9 cellular contexts compared by ENCODE assay signal in the genomic region with DNA sequence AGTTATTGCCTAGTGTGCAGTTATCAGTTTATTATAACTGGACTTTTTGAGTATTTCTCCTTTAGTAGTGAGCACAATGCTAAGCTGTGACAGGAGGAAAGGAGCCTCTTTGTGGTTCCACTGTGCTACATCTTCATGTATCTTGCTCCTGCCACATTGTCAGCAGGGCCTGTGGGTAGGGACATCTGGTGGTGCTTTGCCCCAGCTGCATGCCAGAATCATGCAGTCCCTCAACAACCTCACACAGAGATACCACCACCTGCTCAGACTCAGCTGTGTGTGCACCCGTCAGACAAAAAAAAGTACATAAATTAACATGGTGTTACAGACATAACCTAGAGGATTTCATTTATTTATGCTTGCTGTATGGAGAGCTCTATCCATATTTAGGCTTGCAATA. TPM values are rescaled to one million over a fixed set of nuclear protein-coding genes. Genes with fewer than 3 reads are reported as not detected.
DNase-seq lines count a peak whose midpoint lies in the region; ATAC-seq, FAIRE-seq and TF ChIP-seq lines count a peak whose summit lies in the region.
"Had no signal": no experiment of that assay in that cellular context is flagged by ENCODE, and none has a peak within 500 bp of the region (broad histone marks: within the 10 kb centered on the region; RNA-seq: fewer than 3 reads in every experiment).

No MANE protein-coding gene starts in this region.

- H3K4me3 ChIP-seq in AG09309 (ENCODE audit: control insufficient read depth, low read depth, low read length) = no peak overlapping the region
- H3K4me3 ChIP-seq in fibroblast of lung (replicated peaks in 1 of 4; ENCODE audit: control extremely low read depth in 1 of 4, insufficient read depth in 1 of 4, low read depth in 3 of 4, low read length in 4 of 4) = no peak overlapping the region
- H3K4me3 ChIP-seq: dorsolateral prefrontal cortex had no signal

- no peak for FAIRE-seq in GM19239 (lab: Jason Lieb, UNC)

- H3K27me3 ChIP-seq in fibroblast of lung (ENCODE audit: control insufficient read depth, insufficient read depth, low read length) = no peaks in the 10 kb centered on the region
- H3K27me3 ChIP-seq: dorsolateral prefrontal cortex had no signal

- ATAC-seq in GM18498 (IDR thresholded peaks at IDR 0.05; ENCODE audit: unreplicated experiment) = peak; percentile 90
- peak; percentile 74 for ATAC-seq in HG03025 (IDR thresholded peaks at IDR 0.05; ENCODE audit: low FRiP score, unreplicated experiment)

- H3K9ac ChIP-seq in fibroblast of lung (ENCODE audit: insufficient read depth, low read length) = no peak overlapping the region

- no peaks in the 10 kb centered on the region for H3K9me3 ChIP-seq in fibroblast of lung (ENCODE audit: control insufficient read depth, insufficient read depth, low read depth, low read length)

- no peak overlapping the region for H2AFZ ChIP-seq in fibroblast of lung (ENCODE audit: low read length)

- peaks cover 2% of the 10 kb centered on the region for H3K36me3 ChIP-seq in fibroblast of lung (ENCODE audit: control insufficient read depth, insufficient read depth, low read length)

- no peak overlapping the region for H3K27ac ChIP-seq in fibroblast of lung (ENCODE audit: insufficient read depth, low read length)
- H3K27ac ChIP-seq: dorsolateral prefrontal cortex had no signal

- DNase-seq in AG09309 (ENCODE audit: low read depth) = no peak
- DNase-seq in RKO (ENCODE audit: low spot score) = peak; percentile 38
- peak; percentile 21 to 41 for DNase-seq in fibroblast of lung (ENCODE audit: low read depth in 2 of 2)
- no peak for DNase-seq in HK-2 (ENCODE audit: unreplicated experiment)
- no peak for DNase-seq in GM19239 (ENCODE audit: insufficient read length, low spot score)
- no peak for DNase-seq in dedifferentiated amniotic fluid mesenchymal stem cell (ENCODE audit: extremely low spot score)

- H3K79me2 ChIP-seq in fibroblast of lung (ENCODE audit: control insufficient read depth, insufficient read depth, low read length) = no peaks in the 10 kb centered on the region

- TF ChIP-seq CTCF in AG09309 (IDR thresholded peaks at IDR 0.05; ENCODE audit: control insufficient read depth, insufficient read depth, low read depth, low read length, missing control alignments) (peak; percentile 23), fibroblast of lung (conservative IDR thresholded peaks at IDR 0.05 in 1 of 2, IDR thresholded peaks at IDR 0.05 in 1 of 2; ENCODE audit: low read depth in 1 of 2, low read length in 2 of 2) (peak in 1 of 2 donors; percentile 33)

- no peaks in the 10 kb centered on the region for H4K20me1 ChIP-seq in fibroblast of lung (ENCODE audit: control insufficient read depth, extremely low read depth, insufficient read depth, low read length)

- no peak overlapping the region for H3K4me2 ChIP-seq in fibroblast of lung (ENCODE audit: extremely low read depth, insufficient read depth, low read length)

- H3K4me1 ChIP-seq in fibroblast of lung (ENCODE audit: control insufficient read depth, extremely low read depth, insufficient read depth, low read length) = peaks cover 2% of the 10 kb centered on the region

RNA-seq across cellular contexts. Expression of gene MIS18BP1, which starts 51.1 kb away (rescaled TPM):
- 24.1 and 26.4 TPM in 2 replicates for total RNA-seq in fibroblast of lung
- polyA plus RNA-seq in fibroblast of lung = 13.3 and 16.3 TPM in 2 replicates
- 9.0 and 10.3 TPM in 2 replicates for polyA plus RNA-seq in fibroblast of lung (2012)
- not detected in 2 replicates for polyA minus RNA-seq in fibroblast of lung (ENCODE audit: low replicate concordance)

Comparison
In these comparisons a context has a peak if more than half of its experiments do, and no peak if none do; other contexts are left out.
1. DNase-seq: peak in RKO (single experiment) and fibroblast of lung (2 of 2); none in AG09309 (single experiment), HK-2 (single experiment), GM19239 (single experiment) and dedifferentiated amniotic fluid mesenchymal stem cell (single experiment).